ENCODE assay signal across 23 cellular contexts in genomic region chr3:43011638-43012037, GRCh38. TPM values are rescaled to one million over a fixed set of nuclear protein-coding genes. Genes with fewer than 3 reads are reported as not detected.
"Had no signal": no experiment of that assay in that cellular context is flagged by ENCODE, and none has a peak within 500 bp of the region (broad histone marks: within the 10 kb centered on the region; RNA-seq: fewer than 3 reads in every experiment).

No MANE protein-coding gene starts in this region.

- H3K36me3 ChIP-seq: colonic mucosa, neural progenitor cell, pancreas, suprapubic skin, tibial artery, upper lobe of left lung, uterus had no signal

- H3K27ac ChIP-seq: colonic mucosa, hepatocyte, neural progenitor cell, pancreas, suprapubic skin, tibial artery, upper lobe of left lung, uterus had no signal

- ATAC-seq: left colon, left ventricle myocardium superior, pancreas, right cardiac atrium had no signal

- H3K4me3 Mint-ChIP-seq: endodermal cell, neural progenitor cell had no signal

- H2AFZ ChIP-seq: hepatocyte, neural progenitor cell had no signal

- H3K79me2 ChIP-seq: hepatocyte had no signal

- DNase-seq: colonic mucosa; dermis blood vessel endothelial cell; endodermal cell; foreskin melanocyte; head of caudate nucleus; left colon; left ventricle myocardium superior; mesendoderm; occipital lobe; pancreas; right cardiac atrium; stimulated activated CD4-positive, alpha-beta T cell treated with anti-CD3 and anti-CD28 coated beads, Interleukin-2, amount 100 ng/mL, for 48 hours; stimulated activated naive CD4-positive, alpha-beta T cell treated with Interleukin-2 at 50 U/mL for 16 hours; tibial artery; upper lobe of left lung; uterus had no signal

- H3K27ac Mint-ChIP-seq: endodermal cell, neural progenitor cell, progenitor cell of endocrine pancreas had no signal

- H3K36me3 Mint-ChIP-seq: naive thymus-derived CD8-positive, alpha-beta T cell; neural progenitor cell had no signal

- H3K4me1 Mint-ChIP-seq: neural progenitor cell had no signal

- H3K4me3 ChIP-seq: colonic mucosa, hepatocyte, neural progenitor cell, pancreas, smooth muscle cell, suprapubic skin, tibial artery, upper lobe of left lung, uterus had no signal

- H3K27me3 Mint-ChIP-seq: naive thymus-derived CD8-positive, alpha-beta T cell; progenitor cell of endocrine pancreas had no signal

- H3K9ac ChIP-seq: neural progenitor cell had no signal

- H3K4me1 ChIP-seq: colonic mucosa, neural progenitor cell, pancreas, suprapubic skin, tibial artery, uterus had no signal

- H3K9me3 Mint-ChIP-seq: endodermal cell, neural progenitor cell had no signal

- H3K9me3 ChIP-seq: colonic mucosa, pancreas, suprapubic skin, tibial artery, uterus had no signal

- H3K27me3 ChIP-seq: colonic mucosa, hepatocyte, neural progenitor cell, pancreas, suprapubic skin, tibial artery, upper lobe of left lung, uterus had no signal

- H3K4me2 ChIP-seq: hepatocyte, neural progenitor cell, smooth muscle cell had no signal

RNA-seq across cellular contexts. Expression of gene GASK1A, which starts 32.5 kb away (rescaled TPM):
- total RNA-seq: dermis blood vessel endothelial cell, lung microvascular endothelial cell had no signal
